Comparison of ENCODE assay signal across 9 cellular contexts in genomic region chr1:51313268-51313852, GRCh38. TPM values are rescaled to one million over a fixed set of nuclear protein-coding genes. Genes with fewer than 3 reads are reported as not detected.
A peak's percentile ranks its signal among the peaks of the same experiment; 100 is the strongest.
DNase-seq lines count a peak whose midpoint lies in the region; ATAC-seq, FAIRE-seq and TF ChIP-seq lines count a peak whose summit lies in the region.
"Had no signal": no experiment of that assay in that cellular context is flagged by ENCODE, and none has a peak within 500 bp of the region (broad histone marks: within the 10 kb centered on the region; RNA-seq: fewer than 3 reads in every experiment).

No MANE protein-coding gene starts in this region.

- peak overlapping the region; percentile 60; the same call in 1 of the 2 replicates for H2AK5ac ChIP-seq in IMR-90 (ENCODE audit: low read depth, low read length)

- H3K14ac ChIP-seq in IMR-90 (replicated peaks; ENCODE audit: low read depth, low read length) = no peak overlapping the region

- no peak overlapping the region; the same call in 1 of the 2 replicates for H4K5ac ChIP-seq in IMR-90 (ENCODE audit: low read depth, low read length)

- no peak overlapping the region for H3K27ac ChIP-seq in IMR-90 (ENCODE audit: insufficient read depth, low read length)
- no peak overlapping the region for H3K27ac ChIP-seq in brain microvascular endothelial cell
- H3K27ac ChIP-seq in HepG2 (ENCODE audit: extremely low read length, insufficient read depth, low read length) = no peak overlapping the region
- H3K27ac ChIP-seq in CD4-positive, alpha-beta memory T cell (ENCODE audit: low read depth, low read length) = no peak overlapping the region

- in situ Hi-C loops in IMR-90 (cut with MboI; ENCODE audit: low sequenced_read_pairs) (no loop called here), brain microvascular endothelial cell (cut with HindIII; ENCODE audit: low pct_ligation_motif_present, low sequenced_read_pairs) (no loop called here), HepG2 (cut with HindIII; ENCODE audit: extremely low pct_ligation_motif_present, low pct_unique_long_range_greater_than_20kb) (no loop called here)

- peaks cover 16% of the 10 kb centered on the region for H3K9me1 ChIP-seq in IMR-90 (ENCODE audit: insufficient read depth, low read length)

- no peaks in the 10 kb centered on the region for H3K36me3 Mint-ChIP-seq in CD4-positive, alpha-beta memory T cell

- peak; percentile 36 for ATAC-seq in IMR-90 (ENCODE audit: low read depth)
- peak; percentile 67 for ATAC-seq in HepG2
- ATAC-seq in HG03460 (IDR thresholded peaks at IDR 0.05; ENCODE audit: unreplicated experiment) = no peak
- no peak for ATAC-seq in HG03135 (IDR thresholded peaks at IDR 0.05; ENCODE audit: unreplicated experiment)

- no peak overlapping the region for H3K23ac ChIP-seq in IMR-90 (ENCODE audit: low read depth, low read length)

- H3K9me3 ChIP-seq in IMR-90 (ENCODE audit: control insufficient read depth, insufficient read depth, low read length) (no peaks in the 10 kb centered on the region), HepG2 (ENCODE audit: low read length) (no peaks in the 10 kb centered on the region)
- no peaks in the 10 kb centered on the region for H3K9me3 ChIP-seq in CD4-positive, alpha-beta memory T cell (ENCODE audit: control insufficient read depth in 1 of 2, low read length in 2 of 2)

- H4K20me1 ChIP-seq in IMR-90 (ENCODE audit: insufficient read depth, low read length) = no peaks in the 10 kb centered on the region
- no peaks in the 10 kb centered on the region for H4K20me1 ChIP-seq in HepG2 (ENCODE audit: insufficient read depth, low read length)

- DNase-seq in AG10803 (ENCODE audit: low read depth) (no peak), IMR-90 (no peak), brain microvascular endothelial cell (no peak), HepG2 (ENCODE audit: low spot score) (no peak), NCI-H1105 treated with DMSO at 0.1 percent for 48 hours (lab: John Stamatoyannopoulos, UW) (no peak)
- no peak for DNase-seq in CD4-positive, alpha-beta memory T cell
- DNase-seq: effector CD8-positive, alpha-beta T cell had no signal

- 71% methylated on average over 1 of the region's 5 CpGs; no CpG with 5 or more reads in 1 of the 2 experiments for WGBS in IMR-90 (ENCODE audit: extremely low coverage in 2 of 2, insufficient read length in 1 of 2), 2 experiments
- 60% methylated on average over 5 of the region's 5 CpGs for WGBS in HepG2 (ENCODE audit: low lambda C conversion rate)

- no peak for FAIRE-seq in HepG2 (lab: Jason Lieb, UNC)

- no peak overlapping the region; the same call in 2 of the 3 replicates for H2BK15ac ChIP-seq in IMR-90 (ENCODE audit: low read depth, low read length)

- peak overlapping the region; percentile 32 to 43; a peak in 2 of 4 replicates for H4K8ac ChIP-seq in IMR-90 (ENCODE audit: low read depth in 2 of 2, low read length in 2 of 2)

- no peak overlapping the region for H2BK5ac ChIP-seq in IMR-90 (ENCODE audit: low read depth, low read length, poor library complexity, severe bottlenecking)

- TF ChIP-seq RAD21 in IMR-90 (IDR thresholded peaks at IDR 0.05; ENCODE audit: low read length) = no peak
- TF ChIP-seq RAD21 in HepG2 (CRISPR knock-in tag; IDR thresholded peaks at IDR 0.05) = no peak

- CTCF ChIA-PET in IMR-90 (lab: Yijun Ruan, JAX) (no interaction called here), HepG2 (lab: Yijun Ruan, JAX; ENCODE audit: low intra/inter-chr PET ratio, low total read pairs) (no interaction called here)
- CTCF ChIA-PET in CD4-positive, alpha-beta memory T cell (lab: Charles Lee; ENCODE audit: partially characterized antibody) = interaction anchor here (0.9 kb wide), 1 partner anchor 17 kb away, joined by 4 read pairs; no protein-coding TSS in a partner anchor

- H3K79me1 ChIP-seq in IMR-90 (ENCODE audit: low read depth in 1 of 2, low read length in 2 of 2) = no peaks in the 10 kb centered on the region

- POLR2A ChIA-PET in IMR-90 (lab: Charles Lee; ENCODE audit: unreplicated experiment) (no interaction called here), HepG2 (lab: Yijun Ruan, JAX) (no interaction called here)
- POLR2A ChIA-PET in CD4-positive, alpha-beta memory T cell (lab: Charles Lee; ENCODE audit: partially characterized antibody) = no interaction called here

- H3K36me3 ChIP-seq in IMR-90 (ENCODE audit: control insufficient read depth, insufficient read depth, low read length) (no peaks in the 10 kb centered on the region), brain microvascular endothelial cell (replicated peaks) (no peaks in the 10 kb centered on the region), HepG2 (replicated peaks in 1 of 2; ENCODE audit: control insufficient read depth in 1 of 2, insufficient read depth in 2 of 2, low read length in 2 of 2) (no peaks in the 10 kb centered on the region)
- H3K36me3 ChIP-seq in CD4-positive, alpha-beta memory T cell (ENCODE audit: insufficient read depth, low read length) = no peaks in the 10 kb centered on the region

- no peak overlapping the region for H3K18ac ChIP-seq in IMR-90 (ENCODE audit: low read depth, low read length)

- H2AK9ac ChIP-seq in IMR-90 (replicated peaks; ENCODE audit: low read depth, low read length, poor library complexity) = no peak overlapping the region

- no peak for TF ChIP-seq EP300 in HepG2 (IDR thresholded peaks at IDR 0.05; ENCODE audit: low read depth in 2 of 2, low read length in 2 of 2)
- TF ChIP-seq EP300 in HepG2 (CRISPR knock-in tag; IDR thresholded peaks at IDR 0.05; ENCODE audit: borderline replicate concordance) = no peak

- TF ChIP-seq POLR2A in IMR-90 (IDR thresholded peaks at IDR 0.05; ENCODE audit: low read depth, low read length) (no peak), HepG2 (IDR thresholded peaks at IDR 0.05; ENCODE audit: insufficient read depth in 1 of 2, low read depth in 2 of 2, low read length in 2 of 2) (no peak)

- dilution Hi-C loops in IMR-90 (cut with HindIII; ENCODE audit: low sequenced_read_pairs, unreplicated experiment) = no loop called here

- H3K4me1 Mint-ChIP-seq in CD4-positive, alpha-beta memory T cell = peaks cover 0 to 18% (median 3%) of the 10 kb centered on the region in 4 donors

- no peak overlapping the region for H3K9ac ChIP-seq in IMR-90 (ENCODE audit: low read depth, low read length)
- H3K9ac ChIP-seq in HepG2 (ENCODE audit: insufficient read depth, low read depth, low read length) = no peak overlapping the region

- H3K4me3 Mint-ChIP-seq in CD4-positive, alpha-beta memory T cell = no peak overlapping the region

- H3K4me2 ChIP-seq in IMR-90 (ENCODE audit: low read depth, low read length) = no peak overlapping the region
- peak overlapping the region; percentile 68; the same call in 1 of the 2 replicates for H3K4me2 ChIP-seq in HepG2 (ENCODE audit: low read depth, low read length)

- H3K27me3 ChIP-seq in IMR-90 (ENCODE audit: control insufficient read depth, insufficient read depth, low read length) (no peaks in the 10 kb centered on the region), brain microvascular endothelial cell (replicated peaks) (no peaks in the 10 kb centered on the region), HepG2 (ENCODE audit: control insufficient read depth in 1 of 2, insufficient read depth in 2 of 2, low read length in 2 of 2) (no peaks in the 10 kb centered on the region)
- H3K27me3 ChIP-seq in CD4-positive, alpha-beta memory T cell (ENCODE audit: insufficient read depth, low read length) = no peaks in the 10 kb centered on the region

- no peaks in the 10 kb centered on the region for H3K9me3 Mint-ChIP-seq in CD4-positive, alpha-beta memory T cell

- peaks cover 10% of the 10 kb centered on the region for H3K4me1 ChIP-seq in IMR-90 (ENCODE audit: control insufficient read depth, insufficient read depth, low read length)
- H3K4me1 ChIP-seq in HepG2 (ENCODE audit: insufficient read depth, low read length) = peaks cover 30% of the 10 kb centered on the region
- H3K4me1 ChIP-seq in CD4-positive, alpha-beta memory T cell (ENCODE audit: insufficient read depth, low read length) = no peaks in the 10 kb centered on the region

- H2BK120ac ChIP-seq in IMR-90 (ENCODE audit: low read depth, low read length) = no peak overlapping the region; the same call in 1 of the 2 replicates

- no peaks in the 10 kb centered on the region for H3K27me3 Mint-ChIP-seq in CD4-positive, alpha-beta memory T cell

- TF ChIP-seq CTCF in AG10803 (conservative IDR thresholded peaks at IDR 0.05; ENCODE audit: low read length) (0 out of 2 replicates have a peak, but pooled peaks have one; percentile 2), IMR-90 (conservative IDR thresholded peaks at IDR 0.05; ENCODE audit: low read depth, low read length) (no peak), brain microvascular endothelial cell (IDR thresholded peaks at IDR 0.05; ENCODE audit: low read depth, low read length, missing control alignments) (peak; percentile 42), HepG2 (CRISPR knock-in tag; IDR thresholded peaks at IDR 0.05) (peak; percentile 24; the same call in 1 of the 2 replicates)

- intact Hi-C loops in IMR-90 (cut with micrococcal nuclease) = no loop called here
- intact Hi-C loops in HepG2 (cut with micrococcal nuclease; ENCODE audit: unreplicated experiment) = no loop called here
- intact Hi-C loops in CD4-positive, alpha-beta memory T cell (cut with micrococcal nuclease) = no loop called here

- no peak overlapping the region for H3K56ac ChIP-seq in IMR-90 (ENCODE audit: extremely low read depth, insufficient read depth, low read length)

- H4K91ac ChIP-seq in IMR-90 (ENCODE audit: insufficient read depth, low read depth, low read length) = peak overlapping the region; percentile 14; the same call in 1 of the 2 replicates

- H3K4me3 ChIP-seq in AG10803 (ENCODE audit: low read length) (no peak overlapping the region), IMR-90 (ENCODE audit: insufficient read depth, low read depth, low read length) (no peak overlapping the region), brain microvascular endothelial cell (ENCODE audit: low read depth, low read length) (no peak overlapping the region), HepG2 (replicated peaks in 1 of 3; ENCODE audit: insufficient read depth in 1 of 3, low read depth in 2 of 3, low read length in 3 of 3) (no peak overlapping the region)
- no peak overlapping the region for H3K4me3 ChIP-seq in CD4-positive, alpha-beta memory T cell (ENCODE audit: low read length in 2 of 2)

- peak overlapping the region; percentile 34 for H2AFZ ChIP-seq in IMR-90 (replicated peaks; ENCODE audit: low read length, poor library complexity)
- H2AFZ ChIP-seq in HepG2 (ENCODE audit: low read length) = no peak overlapping the region

- no peak overlapping the region for H2BK20ac ChIP-seq in IMR-90 (ENCODE audit: low read depth, low read length)

- H3K79me2 ChIP-seq in HepG2 (ENCODE audit: insufficient read depth, low read length) = no peaks in the 10 kb centered on the region

- no TSS peak for BruUV-seq in IMR-90 (replicated peaks; lab: Mats Ljungman, UMichigan)
- BruUV-seq in HepG2 (replicated peaks; lab: Mats Ljungman, UMichigan) = no TSS peak

- H3K27ac Mint-ChIP-seq in CD4-positive, alpha-beta memory T cell = peak overlapping the region in 3 of 7 donors; percentile 34 to 60 (median 46)

- 0 out of 2 replicates have a peak overlapping the region, but pooled peaks have one; percentile 18 for H3K4ac ChIP-seq in IMR-90 (ENCODE audit: low read depth, low read length)

RNA-seq across cellular contexts. Expression of gene TTC39A, which starts 17.0 kb away (rescaled TPM):
- total RNA-seq in IMR-90 (2012; rRNA removed) = 0.28 and 0.72 TPM in 2 replicates
- polyA plus RNA-seq in IMR-90 (2012; rRNA removed) = 0.62 and 0.79 TPM in 2 replicates
- polyA plus RNA-seq in IMR-90 (2012; cell fraction: cytosol; rRNA removed) = 0.08 and 0.42 TPM in 2 replicates
- polyA plus RNA-seq in IMR-90 (2012; cell fraction: nucleus; rRNA removed; ENCODE audit: low replicate concordance) = 0.40 and 0.60 TPM in 2 replicates
- total RNA-seq in HepG2 (2016; rRNA removed; fragmentation: Illumina TruSeq; extraction: Trizol) = 0.33 and 0.90 TPM in 2 replicates
- total RNA-seq in HepG2 (2016; cell fraction: cytosol; rRNA removed; fragmentation: Illumina TruSeq; extraction: Trizol; ENCODE audit: low read depth) = 0.44 and 0.61 TPM in 2 replicates
- 0.48 and 1.2 TPM in 2 replicates for total RNA-seq in HepG2 (2016; cell fraction: insoluble cytoplasmic fraction; rRNA removed; fragmentation: Illumina TruSeq; extraction: Trizol)
- total RNA-seq in HepG2 (2016; cell fraction: membrane; rRNA removed; fragmentation: Illumina TruSeq; extraction: Trizol) = 0.79 and 1.1 TPM in 2 replicates
- 0.50 and 0.81 TPM in 2 replicates for total RNA-seq in HepG2 (2016; cell fraction: nucleus; rRNA removed; fragmentation: Illumina TruSeq; extraction: Trizol)
- polyA plus RNA-seq in HepG2 (2011; rRNA removed) = 1.5 and 1.7 TPM in 2 replicates
- 0.79 and 1.2 TPM in 2 replicates for polyA plus RNA-seq in HepG2 (2011; cell fraction: cytosol; rRNA removed)
- 1.1 and 1.7 TPM in 2 replicates for polyA plus RNA-seq in HepG2 (2011; cell fraction: nucleus; rRNA removed)
- polyA plus RNA-seq in HepG2 (2012) = 0.32 and 0.73 TPM in 2 replicates
- 0.38 and 0.95 TPM in 2 replicates for polyA plus RNA-seq in HepG2 (2016; cell fraction: cytosol; fragmentation: Illumina TruSeq; extraction: Trizol; ENCODE audit: low read depth)
- polyA plus RNA-seq in HepG2 (2016; cell fraction: insoluble cytoplasmic fraction; fragmentation: Illumina TruSeq; extraction: Trizol; ENCODE audit: low read depth) = 1.2 and 1.3 TPM in 2 replicates
- polyA plus RNA-seq in HepG2 (2016; cell fraction: membrane; fragmentation: Illumina TruSeq; extraction: Trizol; ENCODE audit: low read depth) = 0.62 and 0.74 TPM in 2 replicates
- 1.8 and 2.5 TPM in 2 replicates for polyA plus RNA-seq in HepG2 (2016; cell fraction: nucleus; fragmentation: Illumina TruSeq; extraction: Trizol; ENCODE audit: insufficient read depth, low read depth)
- polyA minus RNA-seq in HepG2 (2011; rRNA and poly(A)+ RNA removed; ENCODE audit: low replicate concordance) = 0.47 and 1.9 TPM in 2 replicates
- polyA minus RNA-seq in HepG2 (2011; cell fraction: cytosol; rRNA and poly(A)+ RNA removed) = 1.2 and 1.3 TPM in 2 replicates
- polyA minus RNA-seq in HepG2 (2011; cell fraction: nucleus; rRNA and poly(A)+ RNA removed) = 0.77 and 1.4 TPM in 2 replicates
- total RNA-seq in CD4-positive, alpha-beta memory T cell = not detected
- polyA plus RNA-seq in CD4-positive, alpha-beta memory T cell = not detected

Comparison
In these comparisons a context has a peak if more than half of its experiments do, and no peak if none do; other contexts are left out.
1. ATAC-seq: peak in IMR-90 (single experiment) and HepG2 (single experiment); none in HG03460 (single experiment) and HG03135 (single experiment).